ENCODE assay signal across 26 cellular contexts in the genomic region with DNA sequence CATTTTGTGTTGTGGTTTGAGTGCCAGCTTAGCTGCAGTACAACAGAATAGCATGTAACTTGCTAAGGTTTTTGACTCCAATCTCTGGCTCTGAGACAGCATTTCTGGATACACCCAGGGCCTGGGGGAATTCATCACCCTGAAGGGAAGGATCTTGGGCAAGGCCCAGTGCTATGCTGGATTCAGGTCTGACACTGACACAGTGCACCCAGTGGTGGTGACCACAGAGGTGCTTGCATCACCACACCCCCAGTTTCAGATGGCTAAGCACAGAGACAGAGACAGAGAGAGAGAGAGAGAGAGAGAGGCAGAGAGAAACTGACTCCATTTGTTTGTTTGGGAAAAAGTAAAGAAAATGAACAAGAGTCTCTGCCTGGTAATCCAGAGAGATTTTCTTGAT.
DNase-seq lines count a peak whose midpoint lies in the region; ATAC-seq and TF ChIP-seq lines count a peak whose summit lies in the region.
"Had no signal": no experiment of that assay in that cellular context is flagged by ENCODE, and none has a peak within 500 bp of the region (broad histone marks: within the 10 kb centered on the region; RNA-seq: fewer than 3 reads in every experiment).

No MANE protein-coding gene starts in this region.

- no peak overlapping the region for H3K4me3 ChIP-seq in RWPE2 (ENCODE audit: severe bottlenecking)
- no peak overlapping the region for H3K4me3 ChIP-seq in epithelial cell of esophagus (ENCODE audit: low read length)
- H3K4me3 ChIP-seq: Peyer's patch, SJCRH30 had no signal

- H3K9me3 ChIP-seq in RWPE2 (ENCODE audit: severe bottlenecking), result no peaks in the 10 kb centered on the region
- H3K9me3 ChIP-seq: Peyer's patch, SJCRH30 had no signal

- H3K4me3 Mint-ChIP-seq in chondrocyte (ENCODE audit: unreplicated experiment), result no peak overlapping the region
- H3K4me3 Mint-ChIP-seq: CD8-positive, alpha-beta memory T cell; H9; HFFc6 had no signal

- no peaks in the 10 kb centered on the region for H3K4me1 Mint-ChIP-seq in chondrocyte (ENCODE audit: low read depth)
- H3K4me1 Mint-ChIP-seq: CD8-positive, alpha-beta memory T cell had no signal

- no peaks in the 10 kb centered on the region for H3K27me3 ChIP-seq in RWPE2 (ENCODE audit: insufficient read depth, poor library complexity, severe bottlenecking)
- H3K27me3 ChIP-seq: Peyer's patch, SJCRH30 had no signal

- H3K36me3 ChIP-seq in RWPE2 (ENCODE audit: low read depth), result no peaks in the 10 kb centered on the region
- H3K36me3 ChIP-seq: Peyer's patch, SJCRH30 had no signal

- peak; percentile 27 for DNase-seq in SKM-1 treated with dmso at 0.1 percent for 144 hours (lab: John Stamatoyannopoulos, UW; ENCODE audit: unreplicated experiment)
- DNase-seq in SKM-1 (lab: John Stamatoyannopoulos, UW; ENCODE audit: unreplicated experiment), result no peak
- DNase-seq in RWPE2 (ENCODE audit: low spot score), result no peak
- peak; percentile 69 for DNase-seq in epithelial cell of esophagus (ENCODE audit: low read depth)
- DNase-seq in renal cortical epithelial cell (ENCODE audit: low read depth), result peak; percentile 2
- no peak for DNase-seq in chondrocyte (ENCODE audit: low spot score)
- DNase-seq in Ammon's horn (ENCODE audit: low spot score), result no peak
- no peak for DNase-seq in stimulated activated naive CD4-positive, alpha-beta T cell (lab: John Stamatoyannopoulos, UW)
- DNase-seq: C1 segment of cervical spinal cord; Calu3; CD8-positive, alpha-beta memory T cell; DMS153; GDM1; H9; HFFc6; KG1; NCI-H1694; NCI-H2081; NCI-H2171; NCI-H345; NCI-H524; NCI-H774; Peyer's patch; SJCRH30 had no signal

- H3K27me3 Mint-ChIP-seq in chondrocyte (ENCODE audit: low read depth), result peaks cover 25% of the 10 kb centered on the region

- H3K9me3 Mint-ChIP-seq in chondrocyte (ENCODE audit: low read depth), result no peaks in the 10 kb centered on the region
- H3K9me3 Mint-ChIP-seq: CD8-positive, alpha-beta memory T cell; H9; HFFc6 had no signal

- no peaks in the 10 kb centered on the region for H3K36me3 Mint-ChIP-seq in chondrocyte (ENCODE audit: low read depth)
- H3K36me3 Mint-ChIP-seq: CD8-positive, alpha-beta memory T cell had no signal

- ATAC-seq in RWPE2 (ENCODE audit: low read depth), result peak; percentile 17; the same call in 1 of the 3 replicates

- no peak overlapping the region for H3K27ac ChIP-seq in RWPE2 (ENCODE audit: poor library complexity, severe bottlenecking)
- H3K27ac ChIP-seq: 22Rv1, HL-60, Peyer's patch, SJCRH30 had no signal

- no peak overlapping the region for H3K27ac Mint-ChIP-seq in chondrocyte (ENCODE audit: unreplicated experiment)
- H3K27ac Mint-ChIP-seq: CD8-positive, alpha-beta memory T cell; HFFc6 had no signal

- no peak for TF ChIP-seq CTCF in RWPE2 (IDR thresholded peaks at IDR 0.05; ENCODE audit: poor library complexity, severe bottlenecking)
- TF ChIP-seq CTCF in epithelial cell of esophagus (IDR thresholded peaks at IDR 0.05; ENCODE audit: insufficient read depth, low read depth, low read length, missing control alignments), result no peak
- no peak for TF ChIP-seq CTCF in chondrocyte (IDR thresholded peaks at IDR 0.05)

- H3K4me1 ChIP-seq in RWPE2 (ENCODE audit: insufficient read depth, poor library complexity, severe bottlenecking), result no peaks in the 10 kb centered on the region
- H3K4me1 ChIP-seq: Peyer's patch, SJCRH30 had no signal

Comparison
In these comparisons a context has a peak if more than half of its experiments do, and no peak if none do; other contexts are left out.
1. DNase-seq: peak in SKM-1 treated with dmso at 0.1 percent for 144 hours (single experiment), epithelial cell of esophagus (single experiment) and renal cortical epithelial cell (single experiment); none in SKM-1 (single experiment), RWPE2 (single experiment), chondrocyte (single experiment), Ammon's horn (single experiment) and stimulated activated naive CD4-positive, alpha-beta T cell (0 of 6).